Comparison of ENCODE assay signal across 8 cellular contexts in the genomic region with DNA sequence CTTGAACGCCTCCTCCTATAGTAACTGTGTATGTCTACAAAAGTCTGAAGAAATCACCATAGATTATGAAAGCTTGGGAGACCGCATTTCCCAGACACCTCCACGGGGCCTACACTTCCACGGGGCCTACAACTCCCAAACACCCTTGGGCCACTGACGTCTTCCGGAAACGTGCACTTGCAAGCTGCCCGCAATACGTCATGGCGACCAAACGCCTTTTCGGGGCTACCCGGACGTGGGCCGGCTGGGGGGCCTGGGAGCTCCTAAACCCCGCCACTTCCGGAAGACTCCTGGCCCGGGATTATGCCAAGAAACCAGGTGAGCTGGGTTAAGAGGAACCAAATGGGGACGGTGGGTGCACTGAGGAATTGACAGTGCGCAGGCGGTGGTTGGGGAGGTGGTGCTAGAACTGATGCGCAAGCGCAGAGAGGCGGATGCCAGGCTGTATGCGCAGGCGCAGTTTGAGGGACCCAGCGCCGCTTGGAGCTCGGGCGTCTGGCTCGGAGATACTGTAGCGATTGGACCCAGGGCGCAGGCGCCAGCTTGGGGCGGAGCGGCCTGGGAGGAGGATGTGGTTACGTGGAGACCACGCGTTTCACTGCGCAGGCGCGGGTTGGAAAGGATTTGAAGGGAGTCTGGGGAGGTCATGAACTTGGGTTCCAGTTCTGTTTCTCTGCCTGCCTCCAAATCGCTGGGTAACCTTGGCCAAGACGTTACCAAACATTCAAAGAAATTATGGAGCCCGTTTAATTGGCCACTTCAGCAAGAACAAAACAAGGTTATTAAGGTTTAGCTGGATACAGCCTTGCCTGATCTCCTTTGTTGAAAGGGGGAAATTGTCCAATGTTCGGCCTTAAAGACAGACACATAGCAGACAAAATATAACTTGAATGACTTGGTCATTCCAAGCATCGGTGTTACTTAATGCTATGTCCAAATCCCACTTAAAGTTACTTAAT. TPM values are rescaled to one million over a fixed set of nuclear protein-coding genes. Genes with fewer than 3 reads are reported as not detected.
DNase-seq lines count a peak whose midpoint lies in the region; ATAC-seq and TF ChIP-seq lines count a peak whose summit lies in the region.

A gene (plus strand): TSS at position 182 of the 959 bp plus-strand sequence. CDS start 19 bp downstream, at position 201.

- peak within 1 kb of the TSS; percentile 97 for H4K8ac ChIP-seq in trophoblast cell (ENCODE audit: low read depth, low read length)

- H3K36me3 ChIP-seq in adipocyte (ENCODE audit: control insufficient read depth, insufficient read depth, low read length, severe bottlenecking) (peaks cover 19% of the 10 kb centered on the region), cardiac muscle cell (no peaks in the 10 kb centered on the region), trophoblast cell (ENCODE audit: control insufficient read depth in 1 of 2, insufficient read depth in 2 of 2, low read length in 2 of 2) (peaks cover 36 to 38% of the 10 kb centered on the region in 2 experiments), transverse colon (peaks cover 0 to 12% (median 2%) of the 10 kb centered on the region in 4 donors)

- WGBS in trophoblast cell (ENCODE audit: extremely low coverage, insufficient coverage, insufficient read length) = no CpG with 5 or more reads among the region's 47 CpGs
- whole genome bisulfite sequencing in transverse colon (ENCODE audit: low coverage in 1 of 2), 2 donors = 2 to 9% methylated on average over 4 to 47 of the region's 47 CpGs

- H3K14ac ChIP-seq in trophoblast cell (ENCODE audit: low read length) = peak within 1 kb of the TSS; percentile 85

- no peaks in the 10 kb centered on the region for H3K9me3 ChIP-seq in adipocyte (ENCODE audit: control insufficient read depth, low read length)
- no peaks in the 10 kb centered on the region for H3K9me3 ChIP-seq in cardiac muscle cell (ENCODE audit: low read depth)
- no peaks in the 10 kb centered on the region for H3K9me3 ChIP-seq in trophoblast cell (ENCODE audit: insufficient read depth, low read depth, low read length)
- H3K9me3 ChIP-seq in transverse colon = no peaks in the 10 kb centered on the region

- H4K91ac ChIP-seq in trophoblast cell (ENCODE audit: low read depth, low read length) = peak within 1 kb of the TSS; percentile 88

- H3K79me2 ChIP-seq in trophoblast cell (ENCODE audit: control insufficient read depth, insufficient read depth, low read length, poor library complexity) = peaks cover 10% of the 10 kb centered on the region

- peak within 1 kb of the TSS; percentile 70 for H3K4ac ChIP-seq in trophoblast cell (ENCODE audit: low read depth, low read length)

- no peak within 1 kb of the TSS for H3K23ac ChIP-seq in trophoblast cell (ENCODE audit: low read length)

- H2BK12ac ChIP-seq in trophoblast cell (ENCODE audit: low read length) = peak within 1 kb of the TSS; percentile 77

- H3K79me1 ChIP-seq in trophoblast cell (ENCODE audit: low read length) = peaks cover 7% of the 10 kb centered on the region

- H3K4me3 ChIP-seq in GM12875 (ENCODE audit: low read depth, low read length) = peak within 1 kb of the TSS; percentile 73
- peak within 1 kb of the TSS; percentile 97 for H3K4me3 ChIP-seq in adipocyte (ENCODE audit: low read length)
- H3K4me3 ChIP-seq in cardiac muscle cell = peak within 1 kb of the TSS; percentile 87
- H3K4me3 ChIP-seq in trophoblast cell (ENCODE audit: low read depth, low read length) = peak within 1 kb of the TSS; percentile 91
- peak within 1 kb of the TSS; percentile 86 to 95 (median 90) for H3K4me3 ChIP-seq in transverse colon

- H2AFZ ChIP-seq in trophoblast cell (ENCODE audit: insufficient read depth, low read length, poor library complexity) = peak within 1 kb of the TSS; percentile 95

- H2AK5ac ChIP-seq in trophoblast cell (ENCODE audit: low read length) = peak within 1 kb of the TSS; percentile 61

- DNase-seq in NCI-H1436 (lab: John Stamatoyannopoulos, UW) (peak; percentile 97), T follicular helper cell (ENCODE audit: low read depth) (peak; percentile 98), adipocyte (ENCODE audit: low read depth) (peak; percentile 100), cardiac muscle cell (ENCODE audit: low read depth in 1 of 2, low spot score in 1 of 2) (peak; percentile 99), trophoblast cell (peak; percentile 100), transverse colon (peak; percentile 100)

- H3K9ac ChIP-seq in adipocyte (ENCODE audit: low read length) (peak within 1 kb of the TSS; percentile 98), trophoblast cell (ENCODE audit: low read length) (peak within 1 kb of the TSS; percentile 93)

- peak within 1 kb of the TSS; percentile 91 for H2BK120ac ChIP-seq in trophoblast cell (ENCODE audit: insufficient read depth, low read length, poor library complexity)

- TF ChIP-seq EP300 in transverse colon (IDR thresholded peaks at IDR 0.05; ENCODE audit: low read depth) = no peak

- peak within 1 kb of the TSS; percentile 58 for H3K4me2 ChIP-seq in trophoblast cell (ENCODE audit: low read length)

- peak within 1 kb of the TSS; percentile 74 for H3K18ac ChIP-seq in trophoblast cell (ENCODE audit: low read length)

- intact Hi-C loops in transverse colon (cut with DNase I; ENCODE audit: low total_unique reads) = no loop called here

- TF ChIP-seq CTCF in GM12875 (IDR thresholded peaks at IDR 0.05; ENCODE audit: borderline replicate concordance, insufficient read depth, low read depth, low read length) (no peak), cardiac muscle cell (IDR thresholded peaks at IDR 0.05; ENCODE audit: low read depth, low read length) (no peak), transverse colon (IDR thresholded peaks at IDR 0.05) (no peak)

- peaks cover 16% of the 10 kb centered on the region for H3K4me1 ChIP-seq in adipocyte (ENCODE audit: control insufficient read depth, insufficient read depth, low read length)
- H3K4me1 ChIP-seq in cardiac muscle cell (ENCODE audit: low read depth) = no peaks in the 10 kb centered on the region
- peaks cover 0 to 4% of the 10 kb centered on the region in 2 experiments for H3K4me1 ChIP-seq in trophoblast cell (ENCODE audit: control insufficient read depth in 1 of 2, insufficient read depth in 2 of 2, low read length in 2 of 2)
- peaks cover 7 to 42% (median 33%) of the 10 kb centered on the region in 4 donors for H3K4me1 ChIP-seq in transverse colon

- H3K27me3 ChIP-seq in adipocyte (replicated peaks; ENCODE audit: control insufficient read depth, insufficient read depth, low read length) (no peaks in the 10 kb centered on the region), cardiac muscle cell (peaks cover 3% of the 10 kb centered on the region), trophoblast cell (ENCODE audit: insufficient read depth, low read length) (no peaks in the 10 kb centered on the region), transverse colon (no peaks in the 10 kb centered on the region)

- ATAC-seq in HG02798 (IDR thresholded peaks at IDR 0.05; ENCODE audit: poor library complexity, unreplicated experiment) = peak; percentile 83

- in situ Hi-C loops in transverse colon (cut with MboI; ENCODE audit: low pct_ligation_motif_present in 1 of 4, low pct_unique_long_range_greater_than_20kb in 1 of 4, low sequenced_read_pairs in 3 of 4) = no loop called here

- H4K12ac ChIP-seq in trophoblast cell (ENCODE audit: low read depth, low read length) = peak within 1 kb of the TSS; percentile 96

- peak; percentile 87 for TF ChIP-seq POLR2A in transverse colon (IDR thresholded peaks at IDR 0.05)

- H2BK5ac ChIP-seq in trophoblast cell (ENCODE audit: low read depth, low read length, poor library complexity) = peak within 1 kb of the TSS; percentile 98

- H3K27ac ChIP-seq in cardiac muscle cell (peak within 1 kb of the TSS; percentile 95), trophoblast cell (ENCODE audit: low read depth, low read length) (peak within 1 kb of the TSS; percentile 94), transverse colon (peak within 1 kb of the TSS; percentile 93 to 98 (median 96))

RNA-seq across cellular contexts. Expression of the gene that starts here (rescaled TPM):
- total RNA-seq in cardiac muscle cell = 37.9 and 57.8 TPM in 2 replicates
- polyA plus RNA-seq in cardiac muscle cell = 81.5 and 91.2 TPM in 2 replicates
- polyA plus RNA-seq in trophoblast cell (2013) = 39.6 and 39.9 TPM in 2 replicates
- total RNA-seq in transverse colon = 10 to 100 TPM; 38.0 to 72.2 (median 52.1) TPM

Comparison
In these comparisons a context has a peak if more than half of its experiments do, and no peak if none do; other contexts are left out.
1. Peak in every context shown above with its lines: DNase-seq, ATAC-seq, H3K4me3 ChIP-seq and H3K27ac ChIP-seq.